ENCODE assay signal across 16 cellular contexts in genomic region chr11:86587559-86588193, GRCh38.
A peak's percentile ranks its signal among the peaks of the same experiment; 100 is the strongest.
DNase-seq lines count a peak whose midpoint lies in the region; ATAC-seq, FAIRE-seq and TF ChIP-seq lines count a peak whose summit lies in the region.
"Had no signal": no experiment of that assay in that cellular context is flagged by ENCODE, and none has a peak within 500 bp of the region (broad histone marks: within the 10 kb centered on the region; RNA-seq: fewer than 3 reads in every experiment).

No MANE protein-coding gene starts in this region.

- H3K4me2 ChIP-seq in H1 (ENCODE audit: insufficient read depth in 1 of 2, low read depth in 2 of 2, low read length in 2 of 2), result no peak overlapping the region
- no peak overlapping the region for H3K4me2 ChIP-seq in parathyroid adenoma (ENCODE audit: low read length)
- H3K4me2 ChIP-seq in OCI-LY7 (ENCODE audit: low read length), result no peak overlapping the region
- H3K4me2 ChIP-seq: GM23338, KMS-11, PC-9 had no signal

- H3K56ac ChIP-seq in H1 (replicated peaks; ENCODE audit: insufficient read length, low read depth, low read length), result no peak overlapping the region

- H3K9ac ChIP-seq in H1 (replicated peaks in 1 of 4; ENCODE audit: extremely low read depth in 1 of 4, low read depth in 3 of 4, low read length in 3 of 4) (no peak overlapping the region), parathyroid adenoma (no peak overlapping the region)
- H3K9ac ChIP-seq: KMS-11 had no signal

- 100% methylated on average over 3 of the region's 3 CpGs; no CpG with 5 or more reads in 1 of the 2 experiments for WGBS in H1 (ENCODE audit: extremely low coverage in 1 of 2, insufficient coverage in 1 of 2, insufficient read length in 1 of 2, insufficient replicate concordance in 2 of 2, low coverage in 1 of 2, low lambda C conversion rate in 2 of 2, missing lambda C conversion rate in 1 of 2), 2 experiments

- POLR2A ChIA-PET in H1 (lab: Charles Lee; ENCODE audit: partially characterized antibody), result interaction anchor here (0.6 to 1.4 kb wide), 2 partner anchors 16 to 131 kb away, joined by 4 to 6 read pairs; no protein-coding TSS in a partner anchor
- POLR2A ChIA-PET in OCI-LY7 (lab: Charles Lee), result no interaction called here

- H3K4ac ChIP-seq in H1 (replicated peaks; ENCODE audit: insufficient read length, low read depth, low read length), result no peak overlapping the region

- H3K79me1 ChIP-seq in H1 (ENCODE audit: low read depth, low read length), result no peaks in the 10 kb centered on the region

- H2AFZ ChIP-seq in H1 (ENCODE audit: low read length) (no peak overlapping the region), parathyroid adenoma (no peak overlapping the region), OCI-LY7 (ENCODE audit: low read length) (no peak overlapping the region)
- H2AFZ ChIP-seq: PC-9 had no signal

- H2BK20ac ChIP-seq in H1 (ENCODE audit: low read length), result no peak overlapping the region

- H3K27me3 ChIP-seq in left ventricle myocardium inferior (ENCODE audit: low read depth) (no peaks in the 10 kb centered on the region), H1 (replicated peaks in 1 of 4; ENCODE audit: control insufficient read depth in 3 of 4, extremely low read depth in 1 of 4, insufficient read depth in 3 of 4, low read length in 3 of 4) (no peaks in the 10 kb centered on the region), parathyroid adenoma (ENCODE audit: control insufficient read depth, insufficient read depth, low read length) (no peaks in the 10 kb centered on the region), foreskin keratinocyte (no peaks in the 10 kb centered on the region)

- H3K4me3 ChIP-seq in left ventricle myocardium inferior, result no peak overlapping the region
- H3K4me3 ChIP-seq in H1 (ENCODE audit: extremely low read depth in 1 of 4, insufficient read depth in 2 of 4, low read depth in 3 of 4, low read length in 4 of 4), result no peak overlapping the region
- H3K4me3 ChIP-seq in parathyroid adenoma (ENCODE audit: low read depth, low read length), result no peak overlapping the region
- no peak overlapping the region for H3K4me3 ChIP-seq in OCI-LY7 (ENCODE audit: low read depth, low read length, poor library complexity, severe bottlenecking)
- H3K4me3 ChIP-seq: GM23338, PC-9 had no signal

- peak overlapping the region; percentile 46 for H3K27ac ChIP-seq in left ventricle myocardium inferior (replicated peaks)
- no peak overlapping the region for H3K27ac ChIP-seq in H1 (ENCODE audit: low read depth, low read length)
- peak overlapping the region; percentile 82 for H3K27ac ChIP-seq in parathyroid adenoma
- no peak overlapping the region for H3K27ac ChIP-seq in OCI-LY7 (ENCODE audit: low read depth, low read length, poor library complexity, severe bottlenecking)
- no peak overlapping the region for H3K27ac ChIP-seq in foreskin keratinocyte
- H3K27ac ChIP-seq: KMS-11, PC-9 had no signal

- 0 out of 2 replicates have a peak overlapping the region, but pooled peaks have one; percentile 76 for H2BK15ac ChIP-seq in H1 (ENCODE audit: low read length)

- H3K18ac ChIP-seq in H1 (ENCODE audit: extremely low read depth, low read length), result no peak overlapping the region; the same call in 1 of the 2 replicates

- TF ChIP-seq RAD21 in H1 (IDR thresholded peaks at IDR 0.05 in 1 of 2, conservative IDR thresholded peaks at IDR 0.05 in 1 of 2; ENCODE audit: low read depth in 2 of 2, low read length in 2 of 2), result no peak

- no peak for TF ChIP-seq POLR2A in H1 (IDR thresholded peaks at IDR 0.05; ENCODE audit: control extremely low read depth in 1 of 2, low read depth in 2 of 2, low read length in 2 of 2)

- H2AK5ac ChIP-seq in H1 (ENCODE audit: low read depth, low read length), result no peak overlapping the region

- TF ChIP-seq EP300 in H1 (IDR thresholded peaks at IDR 0.05; ENCODE audit: borderline replicate concordance in 1 of 2, low read depth in 2 of 2, low read length in 2 of 2), result no peak

- no peaks in the 10 kb centered on the region; the same call in 1 of the 2 replicates for H3K23me2 ChIP-seq in H1 (ENCODE audit: low read depth, low read length)

- TF ChIP-seq CTCF in left ventricle myocardium inferior (IDR thresholded peaks at IDR 0.05; ENCODE audit: borderline replicate concordance) (no peak), H1 (IDR thresholded peaks at IDR 0.05; ENCODE audit: control extremely low read depth in 1 of 3, insufficient read depth in 1 of 3, low read depth in 1 of 3, low read length in 3 of 3) (no peak), parathyroid adenoma (IDR thresholded peaks at IDR 0.05) (no peak), OCI-LY7 (conservative IDR thresholded peaks at IDR 0.05; ENCODE audit: low read length) (no peak), foreskin keratinocyte (conservative IDR thresholded peaks at IDR 0.05) (no peak)

- no peak overlapping the region for H3K23ac ChIP-seq in H1 (ENCODE audit: insufficient read length)

- no TSS peak for BruUV-seq in OCI-LY7 (replicated peaks; lab: Mats Ljungman, UMichigan)

- H2BK5ac ChIP-seq in H1 (ENCODE audit: low read depth, low read length), result no peak overlapping the region

- intact Hi-C loops in left ventricle myocardium inferior (cut with micrococcal nuclease) (no loop called here), left ventricle myocardium superior (cut with micrococcal nuclease) (no loop called here), OCI-LY7 (cut with micrococcal nuclease; ENCODE audit: unreplicated experiment) (no loop called here)

- no peaks in the 10 kb centered on the region for H3K9me2 ChIP-seq in OCI-LY7 (ENCODE audit: insufficient read depth, low read length)

- no peaks in the 10 kb centered on the region for H3K9me3 ChIP-seq in left ventricle myocardium inferior (replicated peaks)
- no peaks in the 10 kb centered on the region for H3K9me3 ChIP-seq in H1 (ENCODE audit: insufficient read depth in 2 of 2, low read depth in 1 of 2, low read length in 1 of 2)
- H3K9me3 ChIP-seq in parathyroid adenoma (ENCODE audit: control insufficient read depth, low read length), result no peaks in the 10 kb centered on the region
- H3K9me3 ChIP-seq in OCI-LY7 (ENCODE audit: low read length), result no peaks in the 10 kb centered on the region

- H3K79me2 ChIP-seq in H1 (ENCODE audit: control insufficient read depth in 1 of 2, insufficient read depth in 2 of 2, low read length in 2 of 2) (no peaks in the 10 kb centered on the region), parathyroid adenoma (no peaks in the 10 kb centered on the region), OCI-LY7 (ENCODE audit: insufficient read depth, low read depth, low read length) (no peaks in the 10 kb centered on the region)

- no peak overlapping the region for H4K5ac ChIP-seq in H1 (ENCODE audit: insufficient read length, low read depth, low read length)

- H4K20me1 ChIP-seq in H1 (replicated peaks in 1 of 2; ENCODE audit: control insufficient read depth in 1 of 2, insufficient read depth in 2 of 2, low read length in 2 of 2), result no peaks in the 10 kb centered on the region
- H4K20me1 ChIP-seq in OCI-LY7 (ENCODE audit: insufficient read depth, low read length), result no peaks in the 10 kb centered on the region

- ATAC-seq in left ventricle myocardium superior, result no peak
- no peak for ATAC-seq in foreskin keratinocyte

- no peak overlapping the region for H4K8ac ChIP-seq in H1 (ENCODE audit: extremely low read depth, insufficient read depth, low read length)

- peak overlapping the region; percentile 31 for H2BK120ac ChIP-seq in H1 (replicated peaks; ENCODE audit: low read depth, low read length)

- no peak overlapping the region for H2BK12ac ChIP-seq in H1 (ENCODE audit: low read depth, low read length)

- DNase-seq in left ventricle myocardium inferior (no peak), left ventricle myocardium superior (no peak), H1 (ENCODE audit: low read depth in 1 of 2, low spot score in 2 of 2) (no peak), OCI-LY7 (ENCODE audit: low spot score) (no peak), SHP77 treated with DMSO at 0.1 percent for 48 hours (lab: John Stamatoyannopoulos, UW) (no peak), foreskin keratinocyte (no peak)
- DNase-seq: Calu3; CD4-positive, CD25-positive, alpha-beta regulatory T cell; NCI-H1092 treated with DMSO at 0.1 percent for 48 hours; NCI-H1694 treated with DMSO at 0.1 percent for 48 hours had no signal

- no peak for FAIRE-seq in H1 (lab: Jason Lieb, UNC)
- FAIRE-seq: GM12891, GM19239 had no signal

- H3K14ac ChIP-seq in H1 (ENCODE audit: insufficient read length), result no peak overlapping the region

- H3K36me3 ChIP-seq in left ventricle myocardium inferior (no peaks in the 10 kb centered on the region), H1 (ENCODE audit: control insufficient read depth in 2 of 4, insufficient read depth in 4 of 4, low read length in 3 of 4) (no peaks in the 10 kb centered on the region), parathyroid adenoma (ENCODE audit: control insufficient read depth, insufficient read depth, low read length) (no peaks in the 10 kb centered on the region), OCI-LY7 (ENCODE audit: insufficient read depth, low read length) (no peaks in the 10 kb centered on the region)

- no peak overlapping the region for H4K91ac ChIP-seq in H1 (replicated peaks; ENCODE audit: insufficient read length, low read length)

- H3K4me1 ChIP-seq in left ventricle myocardium inferior, result peaks cover 29% of the 10 kb centered on the region
- H3K4me1 ChIP-seq in H1 (replicated peaks in 1 of 4; ENCODE audit: control insufficient read depth in 3 of 4, insufficient read depth in 4 of 4, low read length in 3 of 4), result peaks cover 3 to 11% (median 9%) of the 10 kb centered on the region in 4 experiments; a peak in 6 of 7 replicates
- H3K4me1 ChIP-seq in parathyroid adenoma, result peaks cover 24% of the 10 kb centered on the region
- H3K4me1 ChIP-seq in OCI-LY7 (ENCODE audit: insufficient read depth, low read length, poor library complexity, severe bottlenecking), result no peaks in the 10 kb centered on the region
- peaks cover 8% of the 10 kb centered on the region for H3K4me1 ChIP-seq in foreskin keratinocyte

- CTCF ChIA-PET in H1 (lab: Charles Lee; ENCODE audit: partially characterized antibody), result interaction anchor here (1.0 to 3.2 kb wide), 4 partner anchors 16 to 137 kb away, joined by 3 to 24 read pairs (median 12); no protein-coding TSS in a partner anchor
- CTCF ChIA-PET in OCI-LY7 (lab: Charles Lee; ENCODE audit: unreplicated experiment), result no interaction called here

TF ChIP-seq in H1, 55 proteins besides CTCF, POLR2A, EP300 and RAD21 (continues in another document):
- TF ChIP-seq KDM1A (IDR thresholded peaks at IDR 0.05; ENCODE audit: borderline replicate concordance, low read length), result peak; percentile 25; the same call in 1 of the 2 replicates

Comparison
In these comparisons a context has a peak if more than half of its experiments do, and no peak if none do; other contexts are left out.
1. H3K27ac ChIP-seq: peak in left ventricle myocardium inferior (single experiment) and parathyroid adenoma (single experiment); none in H1 (single experiment), OCI-LY7 (single experiment) and foreskin keratinocyte (single experiment).